ENCODE assay signal across 8 cellular contexts in the genomic region with DNA sequence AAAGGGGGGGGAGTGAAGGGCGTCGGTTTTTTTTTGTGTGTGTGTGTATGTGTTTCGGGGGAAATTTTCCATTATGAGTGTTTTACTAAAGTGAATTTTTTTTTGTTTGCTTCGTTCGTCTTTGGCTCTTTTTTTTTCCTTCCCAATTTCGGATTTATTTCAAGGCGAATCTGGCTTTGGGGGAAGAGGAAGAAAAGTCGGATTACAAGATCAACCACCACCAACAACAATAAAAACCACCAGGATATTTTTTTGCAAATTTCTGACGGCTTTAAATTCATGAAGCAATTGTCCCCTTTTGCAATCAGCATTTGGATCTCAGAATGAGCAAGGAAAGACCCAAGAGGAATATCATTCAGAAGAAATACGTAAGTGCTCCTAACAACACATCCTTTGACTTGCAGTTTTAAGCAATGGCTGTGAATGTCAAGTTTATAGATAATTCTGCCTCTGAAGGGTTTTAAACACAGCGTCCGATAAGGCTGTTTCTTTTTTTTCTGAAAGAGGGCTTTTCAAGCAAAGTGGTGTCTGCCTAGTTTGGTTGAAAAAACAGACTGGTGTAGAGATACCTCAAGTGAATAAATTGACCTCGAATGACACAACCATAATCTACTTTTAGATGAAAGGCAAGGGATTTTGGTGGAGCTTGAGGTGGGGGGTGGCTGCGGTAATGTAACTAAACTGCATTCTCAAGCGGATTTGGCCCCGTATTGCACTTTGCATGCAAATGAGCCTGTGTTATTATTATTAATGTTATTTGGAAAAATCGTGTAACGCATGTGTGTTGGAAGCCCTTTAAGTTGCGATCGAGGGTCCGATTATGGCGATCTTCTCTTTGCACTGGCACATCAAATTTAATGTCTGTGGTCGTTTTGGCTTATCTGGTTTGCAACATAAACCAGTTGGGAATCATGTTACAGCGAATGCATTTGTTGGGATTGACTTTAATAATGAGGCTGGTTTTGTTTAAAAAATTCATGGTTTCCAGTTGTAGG. TPM values are rescaled to one million over a fixed set of nuclear protein-coding genes. Genes with fewer than 3 reads are reported as not detected.
A peak's percentile ranks its signal among the peaks of the same experiment; 100 is the strongest.
DNase-seq lines count a peak whose midpoint lies in the region; ATAC-seq and TF ChIP-seq lines count a peak whose summit lies in the region.

No MANE protein-coding gene starts in this region.

- no peaks in the 10 kb centered on the region for H3K36me3 ChIP-seq in KMS-11 (ENCODE audit: insufficient read depth)
- H3K36me3 ChIP-seq in iPS DF 6.9 (ENCODE audit: control insufficient read depth, insufficient read depth, low read length) = no peaks in the 10 kb centered on the region

- peak overlapping the region; percentile 70 for H3K4me2 ChIP-seq in KMS-11

- peak overlapping the region; percentile 81 for H3K9ac ChIP-seq in KMS-11

- no CpG with 5 or more reads among the region's 24 CpGs for WGBS in iPS DF 6.9 (ENCODE audit: insufficient coverage, insufficient read length)

- H3K79me2 ChIP-seq in KMS-11 (ENCODE audit: insufficient read depth, low read depth) = peaks cover 44% of the 10 kb centered on the region; the same call in 1 of the 2 replicates

- H3K27me3 ChIP-seq in KMS-11 (ENCODE audit: insufficient read depth, low read depth) = no peaks in the 10 kb centered on the region
- no peaks in the 10 kb centered on the region for H3K27me3 ChIP-seq in iPS DF 6.9 (ENCODE audit: control insufficient read depth, insufficient read depth, low read length)

- H3K9me3 ChIP-seq in iPS DF 6.9 (ENCODE audit: control insufficient read depth, insufficient read depth, low read length) = no peaks in the 10 kb centered on the region

- TF ChIP-seq CTCF in C4-2B (conservative IDR thresholded peaks at IDR 0.05) = no peak
- no peak for TF ChIP-seq CTCF in KMS-11 (conservative IDR thresholded peaks at IDR 0.05; ENCODE audit: low read depth, low read length)
- no peak for TF ChIP-seq CTCF in omental fat pad (IDR thresholded peaks at IDR 0.05)

- no peaks in the 10 kb centered on the region for H3K9me3 Mint-ChIP-seq in activated naive CD4-positive, alpha-beta T cell treated with anti-CD3 and anti-CD28 coated beads for 36 hours

- H3K36me3 Mint-ChIP-seq in activated naive CD4-positive, alpha-beta T cell treated with anti-CD3 and anti-CD28 coated beads for 36 hours (ENCODE audit: low read depth) = peaks cover 12% of the 10 kb centered on the region

- H3K27ac Mint-ChIP-seq in activated naive CD4-positive, alpha-beta T cell treated with anti-CD3 and anti-CD28 coated beads for 36 hours = peak overlapping the region; percentile 93

- no peaks in the 10 kb centered on the region for H4K20me1 ChIP-seq in KMS-11 (ENCODE audit: insufficient read depth)

- no peaks in the 10 kb centered on the region for H3K27me3 Mint-ChIP-seq in activated naive CD4-positive, alpha-beta T cell treated with anti-CD3 and anti-CD28 coated beads for 36 hours (ENCODE audit: low read depth)

- H3K4me1 ChIP-seq in KMS-11 (ENCODE audit: low read depth, poor library complexity, severe bottlenecking) (peaks cover 17% of the 10 kb centered on the region), iPS DF 6.9 (ENCODE audit: control insufficient read depth, insufficient read depth, low read length) (peaks cover 5% of the 10 kb centered on the region)

- CTCF ChIA-PET in activated naive CD4-positive, alpha-beta T cell treated with anti-CD3 and anti-CD28 coated beads for 36 hours (lab: Charles Lee) = interaction anchor here (0.5 to 0.6 kb wide), 2 partner anchors 136 to 195 kb away, joined by 3 to 4 read pairs; no protein-coding TSS in a partner anchor

- intact Hi-C loops in activated naive CD4-positive, alpha-beta T cell treated with anti-CD3 and anti-CD28 coated beads for 36 hours (cut with micrococcal nuclease) = loop anchor here (2.0 to 5.0 kb wide), 6 partner anchors 378 to 1129 kb away; a partner anchor contains a TSS

- peak; percentile 46 for DNase-seq in activated naive CD4-positive, alpha-beta T cell treated with anti-CD3 and anti-CD28 coated beads for 36 hours
- no peak for DNase-seq in iPS DF 6.9 (ENCODE audit: low read depth, low spot score)
- peak; percentile 47 for DNase-seq in stimulated activated CD4-positive, alpha-beta T cell treated with anti-CD3 and anti-CD28 coated beads, Interleukin-4, amount 100 ng/mL, for 24 hours
- no peak for DNase-seq in left lobe of liver (ENCODE audit: low spot score)
- no peak for DNase-seq in NCI-H2196 treated with DMSO at 0.1 percent for 48 hours (lab: John Stamatoyannopoulos, UW; ENCODE audit: unreplicated experiment)
- no peak for DNase-seq in omental fat pad (ENCODE audit: low spot score)

- H3K27ac ChIP-seq in C4-2B (peak overlapping the region; percentile 92), KMS-11 (peak overlapping the region; percentile 75), iPS DF 6.9 (ENCODE audit: low read length) (no peak overlapping the region)

- H3K4me1 Mint-ChIP-seq in activated naive CD4-positive, alpha-beta T cell treated with anti-CD3 and anti-CD28 coated beads for 36 hours (ENCODE audit: low read depth) = peaks cover 32% of the 10 kb centered on the region

- peak overlapping the region; percentile 77; the same call in 1 of the 2 replicates for H2AFZ ChIP-seq in KMS-11 (ENCODE audit: low read depth)

- ATAC-seq in left lobe of liver (no peak), omental fat pad (ENCODE audit: low FRiP score) (no peak)

- H3K4me3 Mint-ChIP-seq in activated naive CD4-positive, alpha-beta T cell treated with anti-CD3 and anti-CD28 coated beads for 36 hours = peak overlapping the region; percentile 100

- H3K4me3 ChIP-seq in KMS-11 (IDR thresholded peaks at IDR 0.05; ENCODE audit: insufficient read depth, low read depth, low read length) (no peak overlapping the region), iPS DF 6.9 (ENCODE audit: low read length) (peak overlapping the region; percentile 81; the same call in 1 of the 2 replicates)

RNA-seq across cellular contexts. Expression of a gene that starts 0.6 kb away (rescaled TPM):
- 10 to 100 TPM; 26.6 to 27.7 TPM for total RNA-seq in activated naive CD4-positive, alpha-beta T cell treated with anti-CD3 and anti-CD28 coated beads for 36 hours
- total RNA-seq in left lobe of liver (3.8 TPM), omental fat pad (10 to 100 TPM; 10.8 to 31.6 (median 14.3) TPM)

Comparison
In these comparisons a context has a peak if more than half of its experiments do, and no peak if none do; other contexts are left out.
1. DNase-seq: peak in activated naive CD4-positive, alpha-beta T cell treated with anti-CD3 and anti-CD28 coated beads for 36 hours (single experiment) and stimulated activated CD4-positive, alpha-beta T cell treated with anti-CD3 and anti-CD28 coated beads, Interleukin-4, amount 100 ng/mL, for 24 hours (single experiment); none in iPS DF 6.9 (single experiment), left lobe of liver (single experiment), NCI-H2196 treated with DMSO at 0.1 percent for 48 hours (single experiment) and omental fat pad (single experiment).